In the genomic region with DNA sequence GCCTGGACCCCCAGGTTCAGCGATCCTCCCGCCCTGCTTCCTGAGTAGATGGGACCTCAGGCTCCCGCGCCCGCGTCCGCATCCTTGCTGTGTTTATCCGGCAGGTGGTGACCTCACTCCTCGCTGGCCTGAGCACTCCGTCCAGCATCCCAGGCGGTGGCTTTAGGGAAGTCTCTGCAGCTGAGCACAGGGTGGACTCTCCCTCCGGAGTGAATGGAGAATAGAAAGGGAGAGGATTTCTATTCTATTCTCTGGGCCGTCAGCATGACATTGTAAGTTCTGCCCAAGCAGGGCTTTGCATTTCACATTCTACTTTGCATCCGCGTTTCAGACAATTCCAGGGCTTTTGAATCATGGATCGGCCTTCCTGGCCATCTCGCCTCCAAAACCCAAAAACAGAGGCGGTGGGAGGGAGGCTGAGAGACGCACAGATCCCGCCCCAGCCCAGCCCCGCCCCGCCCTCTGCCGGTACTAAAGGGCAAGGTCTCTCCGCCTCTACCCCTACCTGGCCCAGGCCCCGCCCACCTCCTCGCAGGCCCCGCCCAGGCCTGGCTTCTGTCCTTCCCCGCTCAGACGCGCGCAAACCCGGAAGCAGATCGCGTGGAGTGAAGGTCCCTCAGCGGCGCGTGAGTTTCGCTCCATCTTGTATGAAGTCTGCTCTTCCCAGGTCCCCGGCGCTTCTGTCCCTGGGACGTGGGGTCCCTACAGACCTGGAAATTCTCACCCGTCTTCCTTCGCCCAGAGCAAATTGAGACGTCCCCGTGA, we compare ENCODE assay signal across 8 cellular contexts. TPM values are rescaled to one million over a fixed set of nuclear protein-coding genes. Genes with fewer than 3 reads are reported as not detected.
DNase-seq lines count a peak whose midpoint lies in the region; ATAC-seq, FAIRE-seq and TF ChIP-seq lines count a peak whose summit lies in the region.

A gene (plus strand): TSS at position 572 of the 765 bp plus-strand sequence. CDS start 6,577 bp downstream, outside the sequence.

- DNase-seq in A549 (ENCODE audit: low read depth in 1 of 2, low spot score in 1 of 2), result peak in 1 of 2 experiments; percentile 63
- peak; percentile 91 for DNase-seq in NCI-H2196 (lab: John Stamatoyannopoulos, UW; ENCODE audit: unreplicated experiment)
- DNase-seq in activated CD4-positive, CD25-positive, alpha-beta regulatory T cell treated with anti-CD3 and anti-CD28 coated beads, Interleukin-2, amount 50 U/mL, for 16 hours (ENCODE audit: low read depth, low spot score), result peak; percentile 90
- peak; percentile 95 to 97 for DNase-seq in central memory CD8-positive, alpha-beta T cell (ENCODE audit: low spot score in 2 of 2)
- peak; percentile 97 for DNase-seq in kidney
- peak; percentile 95 for DNase-seq in stimulated activated CD4-positive, alpha-beta T cell treated with anti-CD3 and anti-CD28 coated beads, Interleukin-15, amount 100 ng/mL, for 24 hours

- TF ChIP-seq EP300 in A549 (IDR thresholded peaks at IDR 0.05), result no peak

- WGBS in A549 (ENCODE audit: missing lambda C conversion rate), result 27% methylated on average over 44 of the region's 45 CpGs

- peak within 1 kb of the TSS; percentile 12 to 78 for H3K9ac ChIP-seq in kidney (ENCODE audit: low read length in 2 of 2)

- ATAC-seq in A549, result peak; percentile 90 to 95
- ATAC-seq in GM18858 (IDR thresholded peaks at IDR 0.05; ENCODE audit: unreplicated experiment), result peak; percentile 71
- ATAC-seq in HG03066 (IDR thresholded peaks at IDR 0.05; ENCODE audit: low read depth, unreplicated experiment), result peak; percentile 95
- ATAC-seq in central memory CD8-positive, alpha-beta T cell (replicated peaks; ENCODE audit: extremely low read depth, poor library complexity, severe bottlenecking), result peak; percentile 100

- H3K4me2 ChIP-seq in A549, result peak within 1 kb of the TSS; percentile 66

- H3K4me1 Mint-ChIP-seq in central memory CD8-positive, alpha-beta T cell, result peaks cover 27% of the 10 kb centered on the region

- H3K4me3 ChIP-seq in A549 (peak within 1 kb of the TSS; percentile 44), kidney (ENCODE audit: low read length in 2 of 2) (peak within 1 kb of the TSS; percentile 85 to 89)

- intact Hi-C loops in kidney (cut with DNase I), result no loop called here

- H3K9me3 Mint-ChIP-seq in central memory CD8-positive, alpha-beta T cell, result no peaks in the 10 kb centered on the region

- H3K4me3 Mint-ChIP-seq in central memory CD8-positive, alpha-beta T cell, result peak within 1 kb of the TSS; percentile 92

- no peaks in the 10 kb centered on the region for H3K36me3 ChIP-seq in kidney (ENCODE audit: control insufficient read depth in 1 of 2, insufficient read depth in 2 of 2, low read length in 2 of 2)

- no peak for TF ChIP-seq POLR2A in A549 (IDR thresholded peaks at IDR 0.05; ENCODE audit: low read length)

- no peak for TF ChIP-seq RAD21 in A549 (conservative IDR thresholded peaks at IDR 0.05 in 1 of 2, IDR thresholded peaks at IDR 0.05 in 1 of 2)

- peaks cover 46% of the 10 kb centered on the region for H3K9me3 ChIP-seq in A549
- peaks cover 0 to 3% of the 10 kb centered on the region in 2 donors for H3K9me3 ChIP-seq in kidney (ENCODE audit: control insufficient read depth in 1 of 2, low read length in 2 of 2)

- POLR2A ChIA-PET in A549 (lab: Yijun Ruan, JAX), result no interaction called here

- CTCF ChIA-PET in A549 (lab: Yijun Ruan, JAX), result no interaction called here

- H3K4me1 ChIP-seq in A549 (no peaks in the 10 kb centered on the region), kidney (ENCODE audit: control insufficient read depth in 1 of 2, insufficient read depth in 1 of 2, low read depth in 1 of 2, low read length in 2 of 2) (peaks cover 0 to 3% of the 10 kb centered on the region in 2 donors)

- FAIRE-seq in A549 (lab: Jason Lieb, UNC), result no peak
- FAIRE-seq in kidney (lab: Jason Lieb, UNC), result no peak

- 0 out of 6 replicates have a peak within 1 kb of the TSS, but pooled peaks of 1 of the 2 experiments have one; percentile 3 for H3K27ac ChIP-seq in A549
- H3K27ac ChIP-seq in kidney (ENCODE audit: low read depth in 2 of 2, low read length in 2 of 2), result peak within 1 kb of the TSS; percentile 26 to 63

- TF ChIP-seq CTCF in A549 (IDR thresholded peaks at IDR 0.05) (no peak), kidney (IDR thresholded peaks at IDR 0.05; ENCODE audit: borderline replicate concordance, extremely low read depth, insufficient read depth) (peak; percentile 1)

- no peaks in the 10 kb centered on the region for H3K27me3 Mint-ChIP-seq in central memory CD8-positive, alpha-beta T cell

- peaks cover 3% of the 10 kb centered on the region for H3K36me3 Mint-ChIP-seq in central memory CD8-positive, alpha-beta T cell (ENCODE audit: insufficient read depth)

- H3K27ac Mint-ChIP-seq in central memory CD8-positive, alpha-beta T cell (ENCODE audit: low read depth), result peak within 1 kb of the TSS; percentile 81

TF ChIP-seq in A549, 52 proteins besides CTCF, POLR2A, EP300 and RAD21:
- no peak for TF ChIP-seq FOSB (CRISPR knock-in tag; IDR thresholded peaks at IDR 0.05)
- TF ChIP-seq, protein P1, sequence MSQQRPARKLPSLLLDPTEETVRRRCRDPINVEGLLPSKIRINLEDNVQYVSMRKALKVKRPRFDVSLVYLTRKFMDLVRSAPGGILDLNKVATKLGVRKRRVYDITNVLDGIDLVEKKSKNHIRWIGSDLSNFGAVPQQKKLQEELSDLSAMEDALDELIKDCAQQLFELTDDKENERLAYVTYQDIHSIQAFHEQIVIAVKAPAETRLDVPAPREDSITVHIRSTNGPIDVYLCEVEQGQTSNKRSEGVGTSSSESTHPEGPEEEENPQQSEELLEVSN (IDR thresholded peaks at IDR 0.05; ENCODE audit: borderline replicate concordance, low read depth), result peak; percentile 38; the same call in 1 of the 2 replicates

RNA-seq across cellular contexts. Expression of the gene that starts here (rescaled TPM):
- polyA plus RNA-seq in A549 (2011; rRNA removed), result 1.00 and 1.3 TPM in 2 replicates
- polyA plus RNA-seq in A549 (2012; cell fraction: cytosol; rRNA removed), result 0.16 and 0.17 TPM in 2 replicates
- 0.16 and 0.22 TPM in 2 replicates for polyA plus RNA-seq in A549 (2012; cell fraction: nucleus; rRNA removed)
- polyA plus RNA-seq in A549 (2017; fragmentation: RNase III; extraction: RNeasy Plus Mini Kit Qiagen cat#74134 plus additional on column Dnase treatment), result 0.12 to 0.46 TPM (median 0.41 TPM) in 3 replicates
- 0.37 and 0.44 TPM in 2 replicates for polyA minus RNA-seq in A549 (2011; rRNA and poly(A)+ RNA removed)
- 17.2 TPM for total RNA-seq in kidney
- 3.9 TPM for polyA plus RNA-seq in kidney (ENCODE audit: insufficient read depth, low read depth, low replicate concordance)
